ENCODE assay signal across 8 cellular contexts in genomic region chr6:138690975-138691594, GRCh38.
DNase-seq lines count a peak whose midpoint lies in the region; ATAC-seq and TF ChIP-seq lines count a peak whose summit lies in the region.

No MANE protein-coding gene starts in this region.

- DNase-seq in Panc1 (ENCODE audit: low read depth, low spot score) (no peak), NCI-H524 treated with DMSO at 0.1 percent for 48 hours (lab: John Stamatoyannopoulos, UW) (no peak)
- DNase-seq in naive thymus-derived CD8-positive, alpha-beta T cell = no peak
- DNase-seq in activated CD4-positive, CD25-positive, alpha-beta regulatory T cell (lab: John Stamatoyannopoulos, UW) = no peak

- no peaks in the 10 kb centered on the region for H3K36me3 ChIP-seq in BLaER1 treated with 17β-estradiol and CSF1 and Interleukin-3, amounts not matched to agents 10 nM and 100 nM
- no peaks in the 10 kb centered on the region for H3K36me3 ChIP-seq in Panc1 (ENCODE audit: control insufficient read depth, insufficient read depth, low read length)
- H3K36me3 ChIP-seq in endocrine pancreas (ENCODE audit: control insufficient read depth, insufficient read depth, low read length) = no peaks in the 10 kb centered on the region

- POLR2A ChIA-PET in Panc1 (lab: Charles Lee) = interaction anchor here (0.6 kb wide), 1 partner anchor 1813 kb away, joined by 3 read pairs; no protein-coding TSS in a partner anchor
- POLR2A ChIA-PET in naive thymus-derived CD8-positive, alpha-beta T cell (lab: Charles Lee) = no interaction called here

- peak overlapping the region; percentile 81 to 99 (median 97); a peak in 21 of 22 replicates for H3K4me2 ChIP-seq in BLaER1 treated with 17β-estradiol and CSF1 and Interleukin-3, amounts not matched to agents 10 nM and 100 nM

- H3K4me3 Mint-ChIP-seq in naive thymus-derived CD8-positive, alpha-beta T cell = peak overlapping the region; percentile 69 to 93 (median 86)

- H3K27me3 ChIP-seq in BLaER1 treated with 17β-estradiol and CSF1 and Interleukin-3, amounts not matched to agents 10 nM and 100 nM = peaks cover 0 to 7% (median 0%) of the 10 kb centered on the region in 11 experiments; a peak in 2 of 22 replicates
- H3K27me3 ChIP-seq in Panc1 (ENCODE audit: control insufficient read depth, insufficient read depth, low read length) = no peaks in the 10 kb centered on the region
- no peaks in the 10 kb centered on the region for H3K27me3 ChIP-seq in endocrine pancreas (ENCODE audit: control insufficient read depth, insufficient read depth, low read length)

- CTCF ChIA-PET in Panc1 (lab: Charles Lee) = interaction anchor here (1.0 kb wide), 1 partner anchor 106 kb away, joined by 3 read pairs; no protein-coding TSS in a partner anchor

- no peak overlapping the region; a peak in 2 of 20 replicates for H3K4me3 ChIP-seq in BLaER1 treated with 17β-estradiol and CSF1 and Interleukin-3, amounts not matched to agents 10 nM and 100 nM
- H3K4me3 ChIP-seq in Panc1 (ENCODE audit: low read depth in 2 of 2, low read length in 2 of 2) (peak overlapping the region; percentile 69 to 87), endocrine pancreas (ENCODE audit: control insufficient read depth, insufficient read depth, low read length) (peak overlapping the region; percentile 63)

- H3K27ac Mint-ChIP-seq in naive thymus-derived CD8-positive, alpha-beta T cell = peak overlapping the region in 1 of 10 donors; percentile 73

- in situ Hi-C loops in Panc1 (cut with HindIII; ENCODE audit: low pct_unique_long_range_greater_than_20kb, low sequenced_read_pairs) = no loop called here

- BruUV-seq in Panc1 (replicated peaks; lab: Mats Ljungman, UMichigan) = no TSS peak

- ATAC-seq in Panc1 (no peak), HG03565 (IDR thresholded peaks at IDR 0.05; ENCODE audit: unreplicated experiment) (no peak), HG03378 (IDR thresholded peaks at IDR 0.05; ENCODE audit: unreplicated experiment) (no peak)
- no peak for ATAC-seq in naive thymus-derived CD8-positive, alpha-beta T cell

- peaks cover 0 to 4% (median 0%) of the 10 kb centered on the region in 11 experiments; a peak in 2 of 22 replicates for H4K20me1 ChIP-seq in BLaER1 treated with 17β-estradiol and CSF1 and Interleukin-3, amounts not matched to agents 10 nM and 100 nM

- peaks cover 0 to 32% (median 20%) of the 10 kb centered on the region in 5 donors for H3K27me3 Mint-ChIP-seq in naive thymus-derived CD8-positive, alpha-beta T cell

- no peak overlapping the region for H3K27ac ChIP-seq in BLaER1 treated with 17β-estradiol and CSF1 and Interleukin-3, amounts not matched to agents 10 nM and 100 nM
- H3K27ac ChIP-seq in Panc1 (ENCODE audit: low read length) = peak overlapping the region; percentile 89

- peaks cover 3 to 13% (median 10%) of the 10 kb centered on the region in 4 donors for H3K4me1 Mint-ChIP-seq in naive thymus-derived CD8-positive, alpha-beta T cell

- no peaks in the 10 kb centered on the region for H3K9me3 Mint-ChIP-seq in naive thymus-derived CD8-positive, alpha-beta T cell

- H3K9me3 ChIP-seq in BLaER1 treated with 17β-estradiol and CSF1 and Interleukin-3, amounts not matched to agents 10 nM and 100 nM (replicated peaks in 1 of 11) = no peaks in the 10 kb centered on the region
- H3K9me3 ChIP-seq in Panc1 (ENCODE audit: control insufficient read depth, insufficient read depth, low read depth, low read length) = no peaks in the 10 kb centered on the region
- no peaks in the 10 kb centered on the region for H3K9me3 ChIP-seq in endocrine pancreas (ENCODE audit: control insufficient read depth, low read length)

- TF ChIP-seq CTCF in Panc1 (IDR thresholded peaks at IDR 0.05) = no peak

- intact Hi-C loops in Panc1 (cut with micrococcal nuclease; ENCODE audit: unreplicated experiment) = loop anchor here (2.0 kb wide), 1 partner anchor 76 kb away; no protein-coding TSS in a partner anchor

- H3K9ac ChIP-seq in BLaER1 treated with 17β-estradiol and CSF1 and Interleukin-3, amounts not matched to agents 10 nM and 100 nM = no peak overlapping the region
- no peak overlapping the region for H3K9ac ChIP-seq in endocrine pancreas (ENCODE audit: control insufficient read depth, insufficient read depth, low read length)

- H3K4me1 ChIP-seq in BLaER1 treated with 17β-estradiol and CSF1 and Interleukin-3, amounts not matched to agents 10 nM and 100 nM = peaks cover 7 to 17% (median 15%) of the 10 kb centered on the region in 10 experiments; a peak in 18 of 20 replicates
- H3K4me1 ChIP-seq in Panc1 (ENCODE audit: control insufficient read depth, insufficient read depth, low read length) (peaks cover 11% of the 10 kb centered on the region), endocrine pancreas (ENCODE audit: control insufficient read depth, insufficient read depth, low read length) (no peaks in the 10 kb centered on the region)

- H3K36me3 Mint-ChIP-seq in naive thymus-derived CD8-positive, alpha-beta T cell = no peaks in the 10 kb centered on the region

Comparison
In these comparisons a context has a peak if more than half of its experiments do, and no peak if none do; other contexts are left out.
1. H3K4me3 ChIP-seq: peak in Panc1 (2 of 2) and endocrine pancreas (single experiment); none in BLaER1 treated with 17β-estradiol and CSF1 and Interleukin-3, amounts not matched to agents 10 nM and 100 nM (0 of 10).